Comparison of ENCODE assay signal across 8 cellular contexts in the genomic region with DNA sequence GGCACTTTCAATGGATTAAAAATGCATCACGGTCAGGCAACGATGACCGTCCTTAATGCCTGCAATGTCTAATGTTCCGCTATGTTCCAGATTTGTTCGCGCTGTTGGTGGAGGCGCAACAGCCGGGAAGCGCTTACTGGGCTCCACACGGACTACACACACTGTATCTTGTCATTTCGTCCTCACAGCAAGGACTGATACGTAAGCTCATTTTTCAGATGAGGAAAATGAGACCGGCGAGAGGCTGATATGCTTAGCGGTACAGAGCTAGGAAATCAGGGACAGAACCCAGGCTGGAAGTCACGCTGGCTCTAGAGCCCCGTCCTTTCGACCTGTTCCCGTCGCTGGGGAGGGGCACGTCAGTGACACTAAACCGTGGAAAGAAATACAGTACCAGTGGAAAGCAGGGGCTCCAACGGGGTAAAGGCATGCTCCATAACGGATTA. TPM values are rescaled to one million over a fixed set of nuclear protein-coding genes. Genes with fewer than 3 reads are reported as not detected.
DNase-seq lines count a peak whose midpoint lies in the region; TF ChIP-seq lines count a peak whose summit lies in the region.

No MANE protein-coding gene starts in this region.

- H2AFZ ChIP-seq in H9 (ENCODE audit: low read length) (peak overlapping the region; percentile 81), Loucy (ENCODE audit: low read length) (peak overlapping the region; percentile 86)

- WGBS in H9 (ENCODE audit: extremely low coverage, insufficient read length, low lambda C conversion rate), result no CpG with 5 or more reads among the region's 24 CpGs

- no peak overlapping the region for H3K56ac ChIP-seq in H9 (ENCODE audit: insufficient read length, low read depth, low read length)

- H3K4me3 Mint-ChIP-seq in H9, result peak overlapping the region; percentile 84 to 98

- DNase-seq in DMS 273 (lab: John Stamatoyannopoulos, UW; ENCODE audit: unreplicated experiment), result peak; percentile 60
- DNase-seq in DMS 273 treated with DMSO at 0.1 percent for 48 hours (lab: John Stamatoyannopoulos, UW), result no peak
- peak; percentile 46 for DNase-seq in H9
- DNase-seq in T-helper 1 cell, result peak; percentile 8 to 63 (median 21)
- peak; percentile 73 for DNase-seq in choroid plexus epithelial cell (ENCODE audit: low read depth)
- peak; percentile 64 for DNase-seq in kidney glomerular epithelial cell (lab: John Stamatoyannopoulos, UW)
- DNase-seq in stimulated activated CD4-positive, alpha-beta T cell treated with anti-CD3 and anti-CD28 coated beads, Interleukin-2, amount 100 ng/mL, for 24 hours, result peak; percentile 53 to 56

- H3K9me3 Mint-ChIP-seq in H9, result peaks cover 0 to 16% of the 10 kb centered on the region in 2 experiments; a peak in 1 of 5 replicates

- H3K4me3 ChIP-seq in Loucy (ENCODE audit: low read length, poor library complexity, severe bottlenecking) (peak overlapping the region; percentile 81), choroid plexus epithelial cell (ENCODE audit: low read depth, low read length) (peak overlapping the region; percentile 79)

- no peak overlapping the region; the same call in 1 of the 2 replicates for H3K14ac ChIP-seq in H9 (ENCODE audit: insufficient read depth, low read length)

- no peaks in the 10 kb centered on the region for H3K9me2 ChIP-seq in Loucy (replicated peaks; ENCODE audit: low read depth, low read length)

- H3K9me3 ChIP-seq in H9 (ENCODE audit: control insufficient read depth, low read depth, low read length) (no peaks in the 10 kb centered on the region), Loucy (ENCODE audit: insufficient read depth, low read depth, low read length) (no peaks in the 10 kb centered on the region)

- H3K27me3 ChIP-seq in H9 (ENCODE audit: insufficient read depth, low read length), result no peaks in the 10 kb centered on the region
- no peaks in the 10 kb centered on the region for H3K27me3 ChIP-seq in Loucy (ENCODE audit: insufficient read depth, low read length, poor library complexity, severe bottlenecking)

- no peak overlapping the region for H3T11ph ChIP-seq in H9 (ENCODE audit: low read length)

- H3K36me3 Mint-ChIP-seq in H9 (ENCODE audit: insufficient read depth in 1 of 3, low read depth in 3 of 3), result peaks cover 0 to 14% (median 3%) of the 10 kb centered on the region in 3 experiments; a peak in 3 of 7 replicates

- H3K23me2 ChIP-seq in H9 (ENCODE audit: insufficient read length, low read depth, low read length, poor library complexity, severe bottlenecking), result peaks cover 7% of the 10 kb centered on the region

- no peak overlapping the region for H2BK12ac ChIP-seq in H9 (ENCODE audit: insufficient read length, low read depth, low read length)

- H4K8ac ChIP-seq in H9 (replicated peaks; ENCODE audit: insufficient read length, low read depth, low read length), result no peak overlapping the region

- no peak overlapping the region for H4K5ac ChIP-seq in H9 (ENCODE audit: insufficient read length, low read depth, low read length)

- no peak overlapping the region for H4K91ac ChIP-seq in H9 (ENCODE audit: insufficient read length, low read depth, low read length)

- peaks cover 6% of the 10 kb centered on the region for H3K27me3 Mint-ChIP-seq in H9 (ENCODE audit: low read depth)

- no peak overlapping the region for H3K18ac ChIP-seq in H9 (ENCODE audit: insufficient read length, low read depth, low read length)

- peak overlapping the region; percentile 57 to 93 (median 76); a peak in 4 of 7 replicates for H3K27ac Mint-ChIP-seq in H9

- no peak overlapping the region for H2AK5ac ChIP-seq in H9 (ENCODE audit: insufficient read length, low read length)

- no peak overlapping the region for H3K27ac ChIP-seq in H9 (ENCODE audit: insufficient read length, low read depth, low read length)

- no peak overlapping the region for H2BK5ac ChIP-seq in H9 (ENCODE audit: insufficient read length, low read length)

- no peak overlapping the region for H3K23ac ChIP-seq in H9 (ENCODE audit: insufficient read length, low read depth, low read length)

- H3K4me1 Mint-ChIP-seq in H9, result peaks cover 3 to 6% of the 10 kb centered on the region in 2 experiments; a peak in 2 of 4 replicates

- H3K9ac ChIP-seq in H9 (ENCODE audit: extremely low read depth, insufficient read length, low read length), result peak overlapping the region; percentile 60
- H3K9ac ChIP-seq in Loucy (ENCODE audit: low read depth, low read length, poor library complexity, severe bottlenecking), result peak overlapping the region; percentile 72

- H2BK120ac ChIP-seq in H9 (ENCODE audit: low read depth, low read length, poor library complexity, severe bottlenecking), result no peak overlapping the region

- no peak overlapping the region for H2BK15ac ChIP-seq in H9 (ENCODE audit: low read depth, low read length)

- no peaks in the 10 kb centered on the region for H3K36me3 ChIP-seq in Loucy (ENCODE audit: insufficient read depth, low read length)

- no peak overlapping the region for H3K4ac ChIP-seq in H9 (ENCODE audit: low read depth, low read length)

- no peaks in the 10 kb centered on the region for H3F3A ChIP-seq in Loucy (ENCODE audit: low read depth)

- H3K79me1 ChIP-seq in H9 (ENCODE audit: insufficient read depth, low read depth, low read length, poor library complexity, severe bottlenecking), result no peaks in the 10 kb centered on the region

- H3K4me1 ChIP-seq in H9 (ENCODE audit: insufficient read depth, low read length) (no peaks in the 10 kb centered on the region), Loucy (ENCODE audit: insufficient read depth, low read length, poor library complexity, severe bottlenecking) (no peaks in the 10 kb centered on the region)

- peak overlapping the region; percentile 92 for H3K4me2 ChIP-seq in H9 (ENCODE audit: insufficient read depth, insufficient read length, low read length)
- H3K4me2 ChIP-seq in Loucy (ENCODE audit: low read depth, low read length, poor library complexity, severe bottlenecking), result peak overlapping the region; percentile 67

- TF ChIP-seq CTCF in H9 (conservative IDR thresholded peaks at IDR 0.05), result no peak
- TF ChIP-seq CTCF in Loucy (conservative IDR thresholded peaks at IDR 0.05; ENCODE audit: low read length), result no peak
- no peak for TF ChIP-seq CTCF in choroid plexus epithelial cell (conservative IDR thresholded peaks at IDR 0.05; ENCODE audit: low read depth, low read length)

- H2BK20ac ChIP-seq in H9 (ENCODE audit: low read depth, low read length, poor library complexity, severe bottlenecking), result no peak overlapping the region

- H3K79me2 ChIP-seq in H9 (ENCODE audit: insufficient read depth, low read length), result no peaks in the 10 kb centered on the region
- no peaks in the 10 kb centered on the region for H3K79me2 ChIP-seq in Loucy (ENCODE audit: insufficient read depth, low read length)

- H4K20me1 ChIP-seq in H9 (ENCODE audit: control insufficient read depth, insufficient read depth, insufficient read length), result no peaks in the 10 kb centered on the region
- H4K20me1 ChIP-seq in Loucy (ENCODE audit: insufficient read depth, low read length, poor library complexity, severe bottlenecking), result no peaks in the 10 kb centered on the region

RNA-seq across cellular contexts. Expression of a gene that starts 0.7 kb away (rescaled TPM):
- total RNA-seq in H9 (2021), result 3.1 and 4.2 TPM in 2 replicates
